23 cellular contexts compared by ENCODE assay signal in the genomic region with DNA sequence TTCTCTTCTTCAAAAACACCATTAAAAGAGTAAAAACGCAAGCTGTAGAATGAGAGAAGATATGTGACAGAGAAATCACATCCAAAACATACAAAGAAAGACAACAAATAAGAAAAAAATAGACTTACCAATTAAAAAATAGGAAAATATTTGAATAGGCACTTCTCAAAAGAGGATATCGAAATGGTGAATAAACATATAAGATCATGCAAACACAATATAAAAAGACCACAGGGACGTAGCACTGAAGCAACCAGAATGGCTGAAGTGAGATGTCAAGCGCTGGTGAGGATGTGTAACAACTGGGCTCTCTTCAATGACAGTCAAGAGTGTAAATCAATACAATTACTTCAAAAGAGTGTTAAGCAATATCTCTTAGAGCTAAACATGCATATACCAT.
DNase-seq lines count a peak whose midpoint lies in the region; ATAC-seq and TF ChIP-seq lines count a peak whose summit lies in the region.
"Had no signal": no experiment of that assay in that cellular context is flagged by ENCODE, and none has a peak within 500 bp of the region (broad histone marks: within the 10 kb centered on the region; RNA-seq: fewer than 3 reads in every experiment).

No MANE protein-coding gene starts in this region.

- H3K4me3 ChIP-seq in LNCaP clone FGC (ENCODE audit: low read depth, low read length), result no peak overlapping the region
- H3K4me3 ChIP-seq in CD8-positive, alpha-beta T cell (ENCODE audit: low read depth, low read length), result no peak overlapping the region
- H3K4me3 ChIP-seq: BLaER1, GM12878 had no signal

- ATAC-seq in T-cell (replicated peaks in 1 of 4), result no peak
- no peak for ATAC-seq in CD8-positive, alpha-beta T cell
- ATAC-seq: GM12878 had no signal

- H3K27me3 ChIP-seq in CD8-positive, alpha-beta T cell (ENCODE audit: insufficient read depth, low read length), result no peaks in the 10 kb centered on the region
- H3K27me3 ChIP-seq: BE2C, BLaER1 had no signal

- H3K4me3 Mint-ChIP-seq in T-cell, result no peak overlapping the region
- H3K4me3 Mint-ChIP-seq in CD8-positive, alpha-beta T cell, result no peak overlapping the region
- H3K4me3 Mint-ChIP-seq: CD4-positive, alpha-beta T cell; CD8-positive, alpha-beta memory T cell had no signal

- H3K27me3 Mint-ChIP-seq in T-cell, result peaks cover 22 to 25% of the 10 kb centered on the region in 2 donors
- peaks cover 24% of the 10 kb centered on the region for H3K27me3 Mint-ChIP-seq in CD8-positive, alpha-beta T cell (ENCODE audit: low read depth)

- H3K9me3 Mint-ChIP-seq in T-cell, result peaks cover 0 to 3% (median 0%) of the 10 kb centered on the region in 3 donors
- peaks cover 3% of the 10 kb centered on the region for H3K9me3 Mint-ChIP-seq in CD8-positive, alpha-beta T cell
- H3K9me3 Mint-ChIP-seq: CD4-positive, alpha-beta T cell had no signal

- H3K36me3 ChIP-seq in CD8-positive, alpha-beta T cell (ENCODE audit: insufficient read depth, low read length), result no peaks in the 10 kb centered on the region
- H3K36me3 ChIP-seq: BE2C, BLaER1 had no signal

- H3K27ac Mint-ChIP-seq in T-cell, result no peak overlapping the region
- no peak overlapping the region for H3K27ac Mint-ChIP-seq in CD8-positive, alpha-beta T cell
- H3K27ac Mint-ChIP-seq: CD4-positive, alpha-beta T cell had no signal

- no peak for TF ChIP-seq CTCF in LNCaP clone FGC (IDR thresholded peaks at IDR 0.05; ENCODE audit: control insufficient read depth, extremely low read depth, insufficient read depth)
- no peak for TF ChIP-seq CTCF in CD8-positive, alpha-beta T cell (IDR thresholded peaks at IDR 0.05)

- no peaks in the 10 kb centered on the region for H3K4me1 Mint-ChIP-seq in T-cell
- H3K4me1 Mint-ChIP-seq in CD8-positive, alpha-beta T cell (ENCODE audit: low read depth), result no peaks in the 10 kb centered on the region
- H3K4me1 Mint-ChIP-seq: CD8-positive, alpha-beta memory T cell had no signal

- DNase-seq in NCI-H510A treated with DMSO at 0.1 percent for 48 hours (lab: John Stamatoyannopoulos, UW) (peak; percentile 61), NCI-H510A (lab: John Stamatoyannopoulos, UW) (no peak), LNCaP clone FGC (ENCODE audit: low read depth) (peak; percentile 87), NCI-H2029 treated with DMSO at 0.1 percent for 48 hours (lab: John Stamatoyannopoulos, UW) (peak; percentile 33), T-cell (no peak)
- no peak for DNase-seq in stimulated activated CD4-positive, alpha-beta T cell treated with anti-CD3 and anti-CD28 coated beads, Interleukin-4, amount 100 ng/mL, for 4 hours
- DNase-seq in CD8-positive, alpha-beta T cell, result no peak
- DNase-seq: 8988T; ACHN; BE2C; C1 segment of cervical spinal cord; CD4-positive, alpha-beta T cell; CD8-positive, alpha-beta memory T cell; COR-L47; DMS 273 treated with DMSO at 0.1 percent for 48 hours; DMS153; DMS53; DMS79; DND-41; EL; GDM1 had no signal

- CTCF ChIA-PET in T-cell (lab: Charles Lee), result interaction anchor here in 1 of 2 donors (0.7 kb wide), 1 partner anchor 12 kb away, joined by 3 read pairs; no protein-coding TSS in a partner anchor
- CTCF ChIA-PET in CD8-positive, alpha-beta T cell (lab: Charles Lee), result no interaction called here

- POLR2A ChIA-PET in T-cell (lab: Charles Lee), result no interaction called here
- POLR2A ChIA-PET in CD8-positive, alpha-beta T cell (lab: Charles Lee), result no interaction called here

- no peaks in the 10 kb centered on the region for H3K36me3 Mint-ChIP-seq in T-cell
- no peaks in the 10 kb centered on the region for H3K36me3 Mint-ChIP-seq in CD8-positive, alpha-beta T cell
- H3K36me3 Mint-ChIP-seq: CD8-positive, alpha-beta memory T cell had no signal

- intact Hi-C loops in CD8-positive, alpha-beta T cell (cut with DNase I, micrococcal nuclease), result no loop called here

- H3K9me3 ChIP-seq in CD8-positive, alpha-beta T cell (ENCODE audit: low read length), result no peaks in the 10 kb centered on the region
- H3K9me3 ChIP-seq: BE2C, BLaER1 had no signal

- H3K27ac ChIP-seq in CD8-positive, alpha-beta T cell (ENCODE audit: low read depth, low read length), result no peak overlapping the region
- H3K27ac ChIP-seq: BLaER1 had no signal

- no peaks in the 10 kb centered on the region for H3K4me1 ChIP-seq in CD8-positive, alpha-beta T cell (ENCODE audit: insufficient read depth, low read length)
- H3K4me1 ChIP-seq: BE2C had no signal

Comparison
In these comparisons a context has a peak if more than half of its experiments do, and no peak if none do; other contexts are left out.
1. DNase-seq: peak in NCI-H510A treated with DMSO at 0.1 percent for 48 hours (single experiment), LNCaP clone FGC (single experiment) and NCI-H2029 treated with DMSO at 0.1 percent for 48 hours (single experiment); none in NCI-H510A (single experiment), stimulated activated CD4-positive, alpha-beta T cell treated with anti-CD3 and anti-CD28 coated beads, Interleukin-4, amount 100 ng/mL, for 4 hours (0 of 2), T-cell (0 of 34) and CD8-positive, alpha-beta T cell (0 of 7).